In the genomic region with DNA sequence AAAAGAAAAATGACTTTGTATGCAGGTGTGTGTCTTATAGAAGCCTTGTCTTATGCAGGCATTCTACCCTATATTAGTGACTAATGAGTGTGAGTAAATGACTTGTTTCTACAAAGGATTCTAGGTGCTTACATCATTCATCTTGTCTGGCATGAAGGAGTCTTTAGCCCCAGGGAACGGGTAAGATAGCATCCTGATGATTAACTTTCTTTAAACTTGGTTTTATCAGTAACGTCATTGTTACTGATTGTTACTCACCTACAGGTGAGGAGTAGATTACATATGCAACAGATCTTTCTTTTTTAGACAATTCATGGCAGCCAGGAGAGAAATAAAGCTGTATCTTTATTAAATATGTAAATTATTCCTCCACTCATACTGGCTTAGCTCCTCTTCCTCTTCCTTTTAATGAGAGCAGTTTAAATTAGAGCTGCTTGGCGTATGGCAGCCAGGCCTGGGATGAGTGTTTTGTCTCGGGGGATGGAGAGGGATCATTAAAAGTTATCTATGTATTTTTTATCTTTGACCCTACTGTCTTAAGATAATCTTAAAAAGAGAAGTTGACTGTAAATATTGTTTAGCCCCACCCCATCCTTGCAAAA, we compare ENCODE assay signal across 1 cellular context.
TF ChIP-seq lines count a peak whose summit lies in the region.

No MANE protein-coding gene starts in this region.

TF ChIP-seq in WTC11, 78 proteins besides CTCF, POLR2A, EP300 and RAD21 (continued from another document):
- TF ChIP-seq AFF4 (CRISPR knock-in tag; IDR thresholded peaks at IDR 0.05; ENCODE audit: borderline replicate concordance): no peak
- TF ChIP-seq, protein P1, sequence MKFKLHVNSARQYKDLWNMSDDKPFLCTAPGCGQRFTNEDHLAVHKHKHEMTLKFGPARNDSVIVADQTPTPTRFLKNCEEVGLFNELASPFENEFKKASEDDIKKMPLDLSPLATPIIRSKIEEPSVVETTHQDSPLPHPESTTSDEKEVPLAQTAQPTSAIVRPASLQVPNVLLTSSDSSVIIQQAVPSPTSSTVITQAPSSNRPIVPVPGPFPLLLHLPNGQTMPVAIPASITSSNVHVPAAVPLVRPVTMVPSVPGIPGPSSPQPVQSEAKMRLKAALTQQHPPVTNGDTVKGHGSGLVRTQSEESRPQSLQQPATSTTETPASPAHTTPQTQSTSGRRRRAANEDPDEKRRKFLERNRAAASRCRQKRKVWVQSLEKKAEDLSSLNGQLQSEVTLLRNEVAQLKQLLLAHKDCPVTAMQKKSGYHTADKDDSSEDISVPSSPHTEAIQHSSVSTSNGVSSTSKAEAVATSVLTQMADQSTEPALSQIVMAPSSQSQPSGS (CRISPR knock-in tag; IDR thresholded peaks at IDR 0.05; ENCODE audit: borderline replicate concordance, low read depth): no peak
- TF ChIP-seq ZNF281 (CRISPR knock-in tag; IDR thresholded peaks at IDR 0.05): no peak
- TF ChIP-seq, protein P2, sequence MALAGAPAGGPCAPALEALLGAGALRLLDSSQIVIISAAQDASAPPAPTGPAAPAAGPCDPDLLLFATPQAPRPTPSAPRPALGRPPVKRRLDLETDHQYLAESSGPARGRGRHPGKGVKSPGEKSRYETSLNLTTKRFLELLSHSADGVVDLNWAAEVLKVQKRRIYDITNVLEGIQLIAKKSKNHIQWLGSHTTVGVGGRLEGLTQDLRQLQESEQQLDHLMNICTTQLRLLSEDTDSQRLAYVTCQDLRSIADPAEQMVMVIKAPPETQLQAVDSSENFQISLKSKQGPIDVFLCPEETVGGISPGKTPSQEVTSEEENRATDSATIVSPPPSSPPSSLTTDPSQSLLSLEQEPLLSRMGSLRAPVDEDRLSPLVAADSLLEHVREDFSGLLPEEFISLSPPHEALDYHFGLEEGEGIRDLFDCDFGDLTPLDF (CRISPR knock-in tag; IDR thresholded peaks at IDR 0.05): no peak
- no peak for TF ChIP-seq SP1 (CRISPR knock-in tag; conservative IDR thresholded peaks at IDR 0.05)
- TF ChIP-seq, protein P3, sequence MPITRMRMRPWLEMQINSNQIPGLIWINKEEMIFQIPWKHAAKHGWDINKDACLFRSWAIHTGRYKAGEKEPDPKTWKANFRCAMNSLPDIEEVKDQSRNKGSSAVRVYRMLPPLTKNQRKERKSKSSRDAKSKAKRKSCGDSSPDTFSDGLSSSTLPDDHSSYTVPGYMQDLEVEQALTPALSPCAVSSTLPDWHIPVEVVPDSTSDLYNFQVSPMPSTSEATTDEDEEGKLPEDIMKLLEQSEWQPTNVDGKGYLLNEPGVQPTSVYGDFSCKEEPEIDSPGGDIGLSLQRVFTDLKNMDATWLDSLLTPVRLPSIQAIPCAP (CRISPR knock-in tag; IDR thresholded peaks at IDR 0.05): no peak
- no peak for TF ChIP-seq RORB (CRISPR knock-in tag; IDR thresholded peaks at IDR 0.05)
- no peak for TF ChIP-seq FOXP1 (CRISPR knock-in tag; IDR thresholded peaks at IDR 0.05; ENCODE audit: borderline replicate concordance)
- no peak for TF ChIP-seq SOX15 (CRISPR knock-in tag; IDR thresholded peaks at IDR 0.05)
- no peak for TF ChIP-seq ETV6 (CRISPR knock-in tag; IDR thresholded peaks at IDR 0.05)
